In the genomic region with DNA sequence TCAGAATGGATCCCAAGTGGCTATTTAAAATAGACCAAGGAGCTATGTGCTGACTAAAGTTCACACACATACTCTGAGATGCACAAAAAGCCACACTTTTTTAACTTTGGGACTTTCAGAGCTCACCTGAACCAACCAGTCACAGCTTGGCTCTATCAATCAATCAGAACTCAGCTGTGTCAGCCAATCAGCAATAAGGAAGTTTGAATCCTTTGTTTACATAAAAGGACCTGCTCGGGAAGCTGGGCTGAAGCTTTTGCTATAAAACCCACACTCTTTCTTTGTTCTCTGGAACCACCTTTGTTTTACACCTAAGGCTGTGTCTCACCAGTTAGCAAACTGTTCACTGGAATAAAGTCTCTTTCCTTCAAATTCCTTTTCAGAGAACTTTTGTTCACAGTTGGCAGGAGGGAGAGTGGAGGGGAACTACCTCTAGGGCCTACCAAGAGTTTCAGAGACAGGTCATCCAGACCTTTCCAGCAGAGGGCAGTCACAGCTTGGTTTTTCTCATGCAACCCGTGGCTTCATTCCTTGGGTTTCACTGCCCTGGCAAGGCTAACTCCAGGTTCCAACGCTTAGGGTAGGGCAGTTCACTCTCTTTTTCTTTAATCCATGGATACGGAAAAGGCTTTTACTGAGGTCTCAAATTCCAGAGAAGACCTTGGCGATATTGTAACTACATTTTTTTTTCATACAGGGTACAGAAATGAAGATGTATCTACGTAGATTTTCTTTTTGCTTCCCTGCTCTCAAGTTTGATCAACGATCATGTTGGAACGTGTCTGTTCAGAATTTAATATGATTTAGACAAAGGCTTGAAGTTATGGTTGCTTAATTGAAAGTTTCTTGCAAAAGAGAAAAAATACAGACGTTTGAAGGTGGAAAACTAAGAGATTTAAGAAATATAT, we compare ENCODE assay signal across 8 cellular contexts.
DNase-seq lines count a peak whose midpoint lies in the region; ATAC-seq lines count a peak whose summit lies in the region.

No MANE protein-coding gene starts in this region.

- no peaks in the 10 kb centered on the region for H3K36me3 Mint-ChIP-seq in memory B cell

- no peak overlapping the region for H3K4me3 Mint-ChIP-seq in memory B cell

- H3K9me3 ChIP-seq in effector memory CD4-positive, alpha-beta T cell (ENCODE audit: control insufficient read depth, low read length), result no peaks in the 10 kb centered on the region

- H3K27ac Mint-ChIP-seq in memory B cell, result peak overlapping the region; percentile 58

- H3K4me3 ChIP-seq in effector memory CD4-positive, alpha-beta T cell (ENCODE audit: insufficient read depth, low read depth, low read length, poor library complexity, severe bottlenecking), result no peak overlapping the region

- peaks cover 2% of the 10 kb centered on the region for H3K4me1 Mint-ChIP-seq in memory B cell

- ATAC-seq in GM19351 (IDR thresholded peaks at IDR 0.05; ENCODE audit: unreplicated experiment) (peak; percentile 91), HG03520 (IDR thresholded peaks at IDR 0.05; ENCODE audit: unreplicated experiment) (peak; percentile 90), memory B cell (ENCODE audit: low read depth) (peak; percentile 91)

- no peaks in the 10 kb centered on the region for H3K9me3 Mint-ChIP-seq in memory B cell

- no peaks in the 10 kb centered on the region for H3K36me3 ChIP-seq in effector memory CD4-positive, alpha-beta T cell (ENCODE audit: control insufficient read depth, insufficient read depth, low read length)

- no peaks in the 10 kb centered on the region for H3K27me3 Mint-ChIP-seq in memory B cell

- H3K27ac ChIP-seq in effector memory CD4-positive, alpha-beta T cell (ENCODE audit: insufficient read depth, low read length, poor library complexity, severe bottlenecking), result no peak overlapping the region

- H3K27me3 ChIP-seq in effector memory CD4-positive, alpha-beta T cell (replicated peaks; ENCODE audit: control insufficient read depth, insufficient read depth, low read length, poor library complexity, severe bottlenecking), result peaks cover 2% of the 10 kb centered on the region

- DNase-seq in CD1c-positive myeloid dendritic cell (ENCODE audit: extremely low spot score), result peak; percentile 81
- peak; percentile 59 for DNase-seq in NCI-H748 treated with DMSO at 0.1 percent for 48 hours (lab: John Stamatoyannopoulos, UW)
- DNase-seq in activated CD8-positive, alpha-beta memory T cell treated with anti-CD3 and anti-CD28 coated beads for 1 hour (ENCODE audit: extremely low read depth in 1 of 2, low read depth in 1 of 2), result peak; percentile 49 to 59
- peak; percentile 27 to 65 (median 56) for DNase-seq in effector memory CD4-positive, alpha-beta T cell
- peak; percentile 56 to 58 for DNase-seq in memory B cell (ENCODE audit: low spot score in 2 of 2)
- DNase-seq in stimulated activated CD8-positive, alpha-beta memory T cell treated with anti-CD3 and anti-CD28 coated beads, Interleukin-15, amount 100 ng/mL, for 24 hours (ENCODE audit: low read depth), result peak; percentile 31

- no peaks in the 10 kb centered on the region for H3K4me1 ChIP-seq in effector memory CD4-positive, alpha-beta T cell (ENCODE audit: control insufficient read depth, insufficient read depth, low read length, poor library complexity, severe bottlenecking)

Comparison
In these comparisons a context has a peak if more than half of its experiments do, and no peak if none do; other contexts are left out.
1. DNase-seq: peak in every context shown above with its lines; median percentile 81 in CD1c-positive myeloid dendritic cell; 59 in NCI-H748 treated with DMSO at 0.1 percent for 48 hours; 57 in memory B cell; 56 in effector memory CD4-positive, alpha-beta T cell; 54 in activated CD8-positive, alpha-beta memory T cell treated with anti-CD3 and anti-CD28 coated beads for 1 hour; 31 in stimulated activated CD8-positive, alpha-beta memory T cell treated with anti-CD3 and anti-CD28 coated beads, Interleukin-15, amount 100 ng/mL, for 24 hours.